8 cellular contexts compared by ENCODE assay signal in the genomic region with DNA sequence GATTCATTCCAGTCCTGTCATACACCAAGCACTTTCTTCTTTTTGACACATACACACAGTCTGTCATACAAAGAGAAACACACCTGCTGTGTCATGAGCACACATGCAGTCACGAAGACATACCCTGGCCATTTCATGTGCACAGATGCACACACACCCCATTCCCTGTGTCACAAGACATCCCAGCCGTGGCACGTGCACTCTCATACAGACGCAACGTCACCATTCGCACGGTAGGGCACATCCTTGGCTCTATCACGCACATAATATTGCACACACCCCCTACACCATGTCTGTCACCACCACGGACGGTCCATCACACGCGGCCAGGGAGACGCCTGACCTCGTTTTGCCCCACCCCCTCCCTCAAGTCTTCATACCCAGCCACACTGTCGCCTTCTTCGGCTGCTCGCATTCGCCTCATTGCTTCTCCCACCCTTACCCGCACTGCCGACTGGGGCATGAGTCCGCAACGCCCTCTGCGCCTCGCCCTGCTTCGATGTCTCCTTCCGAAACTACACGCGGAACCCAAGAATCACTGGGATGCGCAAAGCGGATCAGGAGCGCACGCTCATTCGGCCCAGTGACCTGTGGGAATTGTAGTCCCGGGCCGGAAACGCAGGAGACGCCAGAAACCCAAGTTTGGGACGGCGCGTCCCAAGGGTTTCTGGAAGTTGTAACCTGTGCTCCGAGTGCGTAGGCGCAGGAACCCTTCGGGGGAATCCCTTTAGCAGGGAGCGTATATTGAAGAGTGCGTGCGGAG. TPM values are rescaled to one million over a fixed set of nuclear protein-coding genes. Genes with fewer than 3 reads are reported as not detected.
DNase-seq lines count a peak whose midpoint lies in the region; ATAC-seq and TF ChIP-seq lines count a peak whose summit lies in the region.

No MANE protein-coding gene starts in this region.

- peak overlapping the region; percentile 81 to 91 (median 87) for H3K4me3 Mint-ChIP-seq in CD4-positive, alpha-beta memory T cell

- CTCF ChIA-PET in CD4-positive, alpha-beta memory T cell (lab: Charles Lee; ENCODE audit: partially characterized antibody) = interaction anchor here (1.3 to 1.6 kb wide), 2 partner anchors 8 to 12 kb away, joined by 3 to 6 read pairs; no protein-coding TSS in a partner anchor

- peak overlapping the region in 4 of 7 donors; percentile 36 to 66 (median 52) for H3K27ac Mint-ChIP-seq in CD4-positive, alpha-beta memory T cell

- no peak overlapping the region for H3K27ac ChIP-seq in CD4-positive, alpha-beta memory T cell (ENCODE audit: low read depth, low read length)
- H3K27ac ChIP-seq in WERI-Rb-1 = no peak overlapping the region; the same call in 1 of the 2 replicates
- H3K27ac ChIP-seq in dorsolateral prefrontal cortex = peak overlapping the region in 1 of 59 donors; percentile 10
- no peak overlapping the region for H3K27ac ChIP-seq in thymus (ENCODE audit: low read depth)

- POLR2A ChIA-PET in CD4-positive, alpha-beta memory T cell (lab: Charles Lee; ENCODE audit: partially characterized antibody) = no interaction called here

- H3K4me1 Mint-ChIP-seq in CD4-positive, alpha-beta memory T cell = peaks cover 10 to 11% (median 11%) of the 10 kb centered on the region in 4 donors

- no peaks in the 10 kb centered on the region for H3K36me3 ChIP-seq in CD4-positive, alpha-beta memory T cell (ENCODE audit: insufficient read depth, low read length)
- no peaks in the 10 kb centered on the region for H3K36me3 ChIP-seq in WERI-Rb-1
- H3K36me3 ChIP-seq in mucosa of descending colon (ENCODE audit: low read depth) = no peaks in the 10 kb centered on the region
- H3K36me3 ChIP-seq in thymus (ENCODE audit: control insufficient read depth, insufficient read depth) = no peaks in the 10 kb centered on the region

- peaks cover 19 to 22% of the 10 kb centered on the region in 2 donors for H3K27me3 Mint-ChIP-seq in CD4-positive, alpha-beta memory T cell

- peak overlapping the region in 1 of 2 donors; percentile 52 for H3K4me3 ChIP-seq in CD4-positive, alpha-beta memory T cell (ENCODE audit: low read length in 2 of 2)
- H3K4me3 ChIP-seq in WERI-Rb-1 (ENCODE audit: low read depth, low read length) (peak overlapping the region; percentile 72), dorsolateral prefrontal cortex (peak overlapping the region; percentile 29 to 79 (median 63)), mucosa of descending colon (no peak overlapping the region), thymus (ENCODE audit: low read length) (peak overlapping the region; percentile 29)

- H3K9me3 Mint-ChIP-seq in CD4-positive, alpha-beta memory T cell = peaks cover 0 to 8% (median 0%) of the 10 kb centered on the region in 8 donors

- H3K4me1 ChIP-seq in CD4-positive, alpha-beta memory T cell (ENCODE audit: insufficient read depth, low read length) = peaks cover 9% of the 10 kb centered on the region
- no peaks in the 10 kb centered on the region for H3K4me1 ChIP-seq in mucosa of descending colon (ENCODE audit: low read depth)
- no peaks in the 10 kb centered on the region for H3K4me1 ChIP-seq in thymus (ENCODE audit: control insufficient read depth, insufficient read depth, low read length)

- DNase-seq in CD4-positive, alpha-beta memory T cell = peak in 2 of 5 donors; percentile 7 to 15
- peak; percentile 68 for DNase-seq in WERI-Rb-1
- peak; percentile 24 to 76 (median 64) for DNase-seq in dorsolateral prefrontal cortex
- DNase-seq in mucosa of descending colon = peak in 2 of 3 donors; percentile 31 to 36
- DNase-seq in NCI-H1048 (lab: John Stamatoyannopoulos, UW) = no peak
- DNase-seq in KG1 (lab: John Stamatoyannopoulos, UW) = no peak

- no peaks in the 10 kb centered on the region for H3K9me3 ChIP-seq in CD4-positive, alpha-beta memory T cell (ENCODE audit: control insufficient read depth in 1 of 2, low read length in 2 of 2)
- H3K9me3 ChIP-seq in WERI-Rb-1 (ENCODE audit: severe bottlenecking) (no peaks in the 10 kb centered on the region), mucosa of descending colon (no peaks in the 10 kb centered on the region), thymus (ENCODE audit: control insufficient read depth) (no peaks in the 10 kb centered on the region)

- WGBS in thymus = 22% methylated on average over 47 of the region's 47 CpGs

- no peaks in the 10 kb centered on the region for H3K36me3 Mint-ChIP-seq in CD4-positive, alpha-beta memory T cell

- intact Hi-C loops in CD4-positive, alpha-beta memory T cell (cut with micrococcal nuclease) = no loop called here
- intact Hi-C loops in dorsolateral prefrontal cortex (cut with DNase I) = loop anchor here in 1 of 2 donors (10.0 kb wide), 1 partner anchor 115 kb away; the partner anchor contains the start of gene ZNF45
- intact Hi-C loops in mucosa of descending colon (cut with DNase I, micrococcal nuclease) = no loop called here

- ATAC-seq in mucosa of descending colon (peak; percentile 37), HG02642 (IDR thresholded peaks at IDR 0.05; ENCODE audit: poor library complexity, unreplicated experiment) (no peak)

- H3K27me3 ChIP-seq in CD4-positive, alpha-beta memory T cell (ENCODE audit: insufficient read depth, low read length) = peaks cover 8% of the 10 kb centered on the region
- H3K27me3 ChIP-seq in WERI-Rb-1 (ENCODE audit: insufficient read depth, low read depth, severe bottlenecking) (no peaks in the 10 kb centered on the region), dorsolateral prefrontal cortex (no peaks in the 10 kb centered on the region), thymus (ENCODE audit: control insufficient read depth, insufficient read depth) (peaks cover 12% of the 10 kb centered on the region)

- TF ChIP-seq CTCF in WERI-Rb-1 (IDR thresholded peaks at IDR 0.05; ENCODE audit: low read depth, low read length) (no peak), dorsolateral prefrontal cortex (IDR thresholded peaks at IDR 0.05 in 54 of 56, conservative IDR thresholded peaks at IDR 0.05 in 2 of 56; ENCODE audit: low read depth in 1 of 56, partially characterized antibody in 56 of 56) (peak in 1 of 56 donors; percentile 9), mucosa of descending colon (IDR thresholded peaks at IDR 0.05) (no peak)

RNA-seq across cellular contexts. Expression of gene ZNF283, which starts 6.8 kb away (rescaled TPM):
- total RNA-seq in CD4-positive, alpha-beta memory T cell = 10 to 100 TPM; 18.1 to 20.7 TPM
- 1 to 10 TPM; 4.3 to 4.9 TPM for polyA plus RNA-seq in CD4-positive, alpha-beta memory T cell
- 10 to 100 TPM; 17.2 to 43.0 (median 24.6) TPM for total RNA-seq in dorsolateral prefrontal cortex
- 10 to 100 TPM in 2 of 3 donors, 1 to 10 TPM in 1; 7.6 to 21.8 (median 14.1) TPM for total RNA-seq in mucosa of descending colon
- polyA plus RNA-seq in thymus = 4.6 TPM

RNA-seq across cellular contexts. Expression of gene LYPD5, which starts 18.0 kb away (rescaled TPM):
- under 1 TPM; 0.49 to 0.97 TPM for total RNA-seq in CD4-positive, alpha-beta memory T cell
- under 1 TPM; 0.27 to 0.50 TPM for polyA plus RNA-seq in CD4-positive, alpha-beta memory T cell
- total RNA-seq in dorsolateral prefrontal cortex = 10 to 100 TPM in 119 of 120 experiments, 1 to 10 TPM in 1; 8.4 to 38.1 (median 23.9) TPM
- total RNA-seq in mucosa of descending colon = 1 to 10 TPM in 2 of 3 donors, under 1 TPM in 1; 0.61 to 4.8 (median 3.9) TPM
- 3.2 TPM for polyA plus RNA-seq in thymus

RNA-seq across cellular contexts. Expression of gene KCNN4, which starts 39.5 kb away (rescaled TPM):
- 10 to 100 TPM; 33.6 to 33.9 TPM for total RNA-seq in CD4-positive, alpha-beta memory T cell
- 10 to 100 TPM; 10.5 to 23.7 TPM for polyA plus RNA-seq in CD4-positive, alpha-beta memory T cell
- total RNA-seq in dorsolateral prefrontal cortex = 1 to 10 TPM in 109 of 120 experiments, under 1 TPM in 9, not detected in 2; 0.42 to 5.9 (median 2.5) TPM
- total RNA-seq in mucosa of descending colon = 10 to 100 TPM; 14.9 to 36.2 (median 36.1) TPM
- polyA plus RNA-seq in thymus = 22.9 TPM

Comparison
In these comparisons a context has a peak if more than half of its experiments do, and no peak if none do; other contexts are left out.
1. DNase-seq: peak in WERI-Rb-1 (single experiment), dorsolateral prefrontal cortex (10 of 10) and mucosa of descending colon (2 of 3); none in NCI-H1048 (single experiment) and KG1 (single experiment).